ENCODE assay signal across 8 cellular contexts in the genomic region with DNA sequence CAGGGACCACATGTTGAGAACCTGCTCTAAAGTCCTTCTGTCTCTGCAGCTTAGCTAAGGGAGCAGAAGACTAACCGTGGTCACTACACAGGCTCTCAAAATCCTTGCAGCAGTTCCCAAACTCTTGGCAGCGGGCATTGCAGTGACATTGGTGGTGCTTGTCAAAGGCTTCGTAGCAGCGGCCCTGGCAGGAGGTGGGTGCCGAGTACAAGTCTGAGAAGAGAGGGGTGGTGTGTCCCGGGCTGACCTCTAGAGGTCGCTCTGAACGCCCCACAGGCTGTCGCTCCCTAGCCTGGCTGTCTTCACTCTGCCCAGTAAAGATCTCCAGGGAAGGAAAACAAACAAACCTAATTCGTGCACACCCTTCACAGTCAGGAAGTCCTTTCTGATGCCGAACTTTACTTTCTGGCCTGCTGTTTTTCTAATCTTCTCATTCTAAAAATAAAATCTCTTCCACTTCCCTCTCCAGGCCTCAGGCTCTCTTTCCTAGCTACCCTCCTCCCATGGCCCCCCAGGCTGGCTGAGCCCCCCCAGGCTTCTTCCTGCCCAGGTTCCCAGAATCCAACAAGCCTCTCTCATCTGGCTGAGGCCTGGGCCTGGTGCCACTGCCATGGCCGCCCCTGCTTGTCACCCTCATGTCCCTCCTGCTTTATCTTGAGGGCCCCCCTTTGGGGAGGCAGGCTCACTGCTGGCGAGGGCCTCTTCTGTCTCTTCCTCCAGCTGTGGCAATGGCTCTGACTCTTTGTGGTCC. TPM values are rescaled to one million over a fixed set of nuclear protein-coding genes. Genes with fewer than 3 reads are reported as not detected.
DNase-seq lines count a peak whose midpoint lies in the region; ATAC-seq, FAIRE-seq and TF ChIP-seq lines count a peak whose summit lies in the region.

No MANE protein-coding gene starts in this region.

- no peak overlapping the region for H3K4me3 ChIP-seq in NB4 (ENCODE audit: low read depth, low read length)

- TF ChIP-seq POLR2A in GM12891 (IDR thresholded peaks at IDR 0.05; ENCODE audit: low read depth, low read length) (no peak), NB4 (IDR thresholded peaks at IDR 0.05; ENCODE audit: extremely low read depth, insufficient read length) (no peak)

- FAIRE-seq in GM12891 (lab: Jason Lieb, UNC), result peak; percentile 80

- DNase-seq in GM12891 (ENCODE audit: insufficient read length, low spot score) (peak; percentile 61), NB4 (ENCODE audit: low read depth) (peak; percentile 86), T-helper 2 cell (peak in 3 of 5 experiments; percentile 13 to 67 (median 35)), brain pericyte (ENCODE audit: low read depth, low spot score) (peak; percentile 53), hypothalamus (lab: John Stamatoyannopoulos, UW) (peak in 47 of 51 donors; percentile 18 to 90 (median 73)), retina (peak; percentile 83)

- TF ChIP-seq CTCF in NB4 (IDR thresholded peaks at IDR 0.05; ENCODE audit: low read depth, low read length), result peak; percentile 90

- ATAC-seq in HG03378 (IDR thresholded peaks at IDR 0.05; ENCODE audit: unreplicated experiment) (no peak), GM19351 (IDR thresholded peaks at IDR 0.05; ENCODE audit: unreplicated experiment) (no peak)

TF ChIP-seq in GM12891, 5 proteins besides CTCF, POLR2A, EP300 and RAD21:
- TF ChIP-seq SPI1 (IDR thresholded peaks at IDR 0.05; ENCODE audit: low read depth, low read length) (no peak), POLR2AphosphoS5 (IDR thresholded peaks at IDR 0.05; ENCODE audit: low read depth, low read length) (no peak), TAF1 (IDR thresholded peaks at IDR 0.05; ENCODE audit: low read depth, low read length) (no peak), POU2F2 (IDR thresholded peaks at IDR 0.05; ENCODE audit: low read depth, low read length) (no peak), PAX5 (IDR thresholded peaks at IDR 0.05; ENCODE audit: insufficient read depth, low read length, severe bottlenecking) (no peak)

RNA-seq across cellular contexts. Expression of a gene that starts 7.7 kb away (rescaled TPM):
- 0.12 TPM for polyA plus RNA-seq in GM12891 (2012; ENCODE audit: low read depth, missing spikeins)

RNA-seq across cellular contexts. Expression of a gene that starts 11.8 kb away (rescaled TPM):
- 16.6 TPM for polyA plus RNA-seq in GM12891 (2012; ENCODE audit: low read depth, missing spikeins)

RNA-seq across cellular contexts. Expression of a gene that starts 41.1 kb away (rescaled TPM):
- polyA plus RNA-seq in GM12891 (2012; ENCODE audit: low read depth, missing spikeins), result 0.47 TPM

RNA-seq across cellular contexts. Expression of a gene that starts 55.4 kb away (rescaled TPM):
- 1.0 TPM for polyA plus RNA-seq in GM12891 (2012; ENCODE audit: low read depth, missing spikeins)

Comparison
In these comparisons a context has a peak if more than half of its experiments do, and no peak if none do; other contexts are left out.
1. DNase-seq: peak in every context shown above with its lines; median percentile 86 in NB4; 83 in retina; 73 in hypothalamus; 61 in GM12891; 53 in brain pericyte; 35 in T-helper 2 cell.